In the genomic region with DNA sequence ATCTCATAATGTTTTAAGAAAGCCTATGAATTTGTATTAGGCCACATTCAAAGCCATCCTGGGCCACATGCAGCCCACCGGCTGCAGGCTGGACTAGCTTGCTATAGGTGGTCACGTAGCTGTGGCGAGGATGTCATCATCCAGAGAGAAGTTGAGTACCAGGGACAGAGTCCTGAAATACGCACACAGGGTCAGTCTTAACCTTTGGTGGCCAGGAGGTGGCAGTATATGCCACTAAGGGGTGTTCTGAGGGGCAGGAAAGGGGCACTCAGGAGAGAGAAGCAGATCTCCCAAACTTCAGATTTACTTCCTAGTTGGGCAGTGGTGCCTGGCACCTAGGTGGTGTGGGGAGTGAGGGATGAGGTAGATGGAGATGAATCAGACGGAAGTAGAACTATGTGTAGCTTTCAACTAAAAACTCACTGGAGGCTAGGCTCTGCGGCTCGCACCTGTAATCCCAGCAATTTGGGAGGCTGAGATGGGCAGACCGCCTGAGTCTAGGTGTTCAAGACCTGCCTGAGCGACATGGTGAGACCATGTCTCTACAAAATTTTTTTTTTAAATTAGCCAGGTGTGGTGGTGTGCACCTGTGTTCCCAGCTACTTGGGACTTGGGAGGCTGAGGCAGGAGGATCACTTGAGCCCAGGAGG, we compare ENCODE assay signal across 8 cellular contexts. TPM values are rescaled to one million over a fixed set of nuclear protein-coding genes. Genes with fewer than 3 reads are reported as not detected.
DNase-seq lines count a peak whose midpoint lies in the region; ATAC-seq, FAIRE-seq and TF ChIP-seq lines count a peak whose summit lies in the region.

No MANE protein-coding gene starts in this region.

- H3K9me3 Mint-ChIP-seq in T-cell = no peaks in the 10 kb centered on the region

- no peak overlapping the region for H3K4me3 ChIP-seq in cardiac fibroblast (replicated peaks in 1 of 2; ENCODE audit: low read depth in 2 of 2, low read length in 2 of 2)

- H3K4me3 Mint-ChIP-seq in T-cell = no peak overlapping the region

- ATAC-seq in T-cell (replicated peaks in 1 of 4) (peak; percentile 51 to 76 (median 54)), GM21737 (IDR thresholded peaks at IDR 0.05; ENCODE audit: unreplicated experiment) (no peak)

- peak; percentile 80 for DNase-seq in AG08396 (ENCODE audit: low spot score)
- DNase-seq in GM18507 (ENCODE audit: extremely low spot score, insufficient read length, low read depth) = peak; percentile 33
- peak; percentile 73 for DNase-seq in NCI-H1694 (lab: John Stamatoyannopoulos, UW)
- peak in 25 of 34 experiments; percentile 18 to 49 (median 31) for DNase-seq in T-cell
- peak; percentile 70 to 79 for DNase-seq in cardiac fibroblast (ENCODE audit: low read depth in 2 of 2)
- DNase-seq in islet precursor cell = peak; percentile 84
- DNase-seq in stimulated activated CD4-positive, alpha-beta T cell treated with anti-CD3 and anti-CD28 coated beads, Interleukin-4, amount 100 ng/mL, for 48 hours (ENCODE audit: low read depth in 2 of 2) = peak; percentile 14 to 18

- peaks cover 32 to 44% of the 10 kb centered on the region in 2 donors for H3K27me3 Mint-ChIP-seq in T-cell

- FAIRE-seq in GM18507 (lab: Jason Lieb, UNC) = peak; percentile 68

- H3K27ac Mint-ChIP-seq in T-cell = peak overlapping the region in 1 of 2 donors; percentile 13

- CTCF ChIA-PET in T-cell (lab: Charles Lee) = interaction anchor here (0.6 to 5.0 kb wide), 16 partner anchors 9 to 1207 kb away, joined by 3 to 27 read pairs (median 4); no protein-coding TSS in a partner anchor

- POLR2A ChIA-PET in T-cell (lab: Charles Lee) = interaction anchor here in 1 of 2 donors (1.3 kb wide), 1 partner anchor 36 kb away, joined by 3 read pairs; no protein-coding TSS in a partner anchor

- peaks cover 6 to 18% (median 9%) of the 10 kb centered on the region in 3 donors for H3K4me1 Mint-ChIP-seq in T-cell

- peak; percentile 86 for TF ChIP-seq CTCF in cardiac fibroblast (IDR thresholded peaks at IDR 0.05; ENCODE audit: low read depth, low read length)

- no peaks in the 10 kb centered on the region for H3K36me3 Mint-ChIP-seq in T-cell

RNA-seq across cellular contexts. Expression of a gene that starts 16.3 kb away (rescaled TPM):
- total RNA-seq in T-cell = 1 to 10 TPM; 1.7 to 4.6 (median 2.1) TPM

RNA-seq across cellular contexts. Expression of a gene that starts 32.4 kb away (rescaled TPM):
- under 1 TPM in 3 of 5 donors, not detected in 2; 0.16 to 0.60 (median 0.30) TPM for total RNA-seq in T-cell

Comparison
In these comparisons a context has a peak if more than half of its experiments do, and no peak if none do; other contexts are left out.
1. DNase-seq: peak in every context shown above with its lines; median percentile 84 in islet precursor cell; 80 in AG08396; 74 in cardiac fibroblast; 73 in NCI-H1694; 33 in GM18507; 31 in T-cell; 16 in stimulated activated CD4-positive, alpha-beta T cell treated with anti-CD3 and anti-CD28 coated beads, Interleukin-4, amount 100 ng/mL, for 48 hours.